Comparison of ENCODE assay signal across 23 cellular contexts in the genomic region with DNA sequence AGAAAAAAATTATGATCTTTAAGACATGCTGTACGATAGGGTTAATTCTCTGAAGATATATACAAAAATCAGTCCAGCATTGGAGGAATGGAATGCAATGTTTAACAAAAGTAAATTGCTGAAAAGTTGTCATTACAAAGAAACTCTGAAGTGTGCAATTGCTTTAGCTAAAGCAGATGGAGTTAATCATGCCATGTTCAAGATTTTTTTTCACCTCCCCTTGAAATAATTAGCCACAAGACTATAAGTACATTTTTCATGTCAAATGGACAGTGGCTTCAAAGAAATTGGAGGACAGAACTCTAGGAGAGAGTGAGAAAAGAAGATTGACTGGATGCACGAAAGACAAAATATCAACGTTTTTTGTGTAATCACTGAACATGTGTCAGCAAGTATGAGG.
"Had no signal": no experiment of that assay in that cellular context is flagged by ENCODE, and none has a peak within 500 bp of the region (broad histone marks: within the 10 kb centered on the region; RNA-seq: fewer than 3 reads in every experiment).

No MANE protein-coding gene starts in this region.

- H3K27me3 ChIP-seq: neural progenitor cell, ovary, right atrium auricular region, right lobe of liver, tibial nerve, upper lobe of left lung, vagina had no signal

- DNase-seq: islet precursor cell; left ventricle myocardium inferior; mesendoderm; naive B cell; natural killer cell; nephron progenitor cell; ovary; right lobe of liver; stimulated activated CD4-positive, alpha-beta T cell treated with anti-CD3 and anti-CD28 coated beads, Interleukin-1b, Interleukin-23, amount 100 ng/mL, for 48 hours; stimulated activated CD4-positive, alpha-beta T cell treated with anti-CD3 and anti-CD28 coated beads, Interleukin-2, amount 100 ng/mL, for 48 hours; stimulated activated CD4-positive, alpha-beta T cell treated with anti-CD3 and anti-CD28 coated beads, Interleukin-4, amount 100 ng/mL, for 4 hours; stimulated activated CD8-positive, alpha-beta memory T cell treated with anti-CD3 and anti-CD28 coated beads, Interleukin-4, amount 100 ng/mL, for 48 hours; stimulated activated naive CD4-positive, alpha-beta T cell treated with Interleukin-2 at 50 U/mL for 16 hours; stimulated activated naive CD8-positive, alpha-beta T cell treated with anti-CD3 and anti-CD28 coated beads, Interleukin-15, amount 100 ng/mL, for 72 hours; substantia nigra had no signal

- H3K4me1 ChIP-seq: neural progenitor cell, right lobe of liver, upper lobe of left lung, vagina had no signal

- H3K36me3 ChIP-seq: left ventricle myocardium inferior, neural progenitor cell, ovary, right atrium auricular region, right lobe of liver, tibial nerve, upper lobe of left lung, vagina had no signal

- H3K4me3 ChIP-seq: left ventricle myocardium inferior, lung, neural progenitor cell, ovary, right atrium auricular region, right lobe of liver, smooth muscle cell, tibial nerve, upper lobe of left lung, vagina had no signal

- H3K27ac ChIP-seq: left ventricle myocardium inferior, neural progenitor cell, ovary, right atrium auricular region, right lobe of liver, tibial nerve, upper lobe of left lung, vagina had no signal

- H3K9me3 ChIP-seq: left ventricle myocardium inferior, ovary, right atrium auricular region, right lobe of liver, tibial nerve, upper lobe of left lung, vagina had no signal

- ATAC-seq: natural killer cell; right lobe of liver; stimulated activated memory B cell treated with anti-CD40 and anti-IgM and Interleukin-4, amounts not matched to agents 10 μg/mL and 1 μg/mL and 100 μg/mL, for 72 hours; stimulated activated naive CD8-positive, alpha-beta T cell treated with anti-CD3 and anti-CD28 coated beads, Interleukin-15, amount 100 ng/mL, for 72 hours had no signal
